31 cellular contexts compared by ENCODE assay signal in the genomic region with DNA sequence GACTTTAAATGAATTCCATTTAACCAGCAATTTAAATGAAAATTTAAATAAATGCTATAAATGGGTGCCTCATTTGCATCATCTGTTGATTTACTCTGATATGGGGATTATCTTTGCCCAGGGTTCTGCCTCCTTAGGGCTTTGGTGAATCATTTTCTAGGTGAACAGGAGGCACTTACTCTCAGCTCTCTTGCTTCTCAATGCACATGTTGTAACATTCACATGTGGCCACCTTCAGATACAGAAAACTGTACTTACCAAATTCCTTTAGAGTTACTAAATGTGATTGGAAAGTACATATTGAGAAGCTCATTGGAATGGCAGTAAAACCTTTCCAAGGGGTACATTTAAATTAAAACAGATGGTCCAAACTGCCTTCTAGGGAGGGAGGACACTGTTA. TPM values are rescaled to one million over a fixed set of nuclear protein-coding genes. Genes with fewer than 3 reads are reported as not detected.
"Had no signal": no experiment of that assay in that cellular context is flagged by ENCODE, and none has a peak within 500 bp of the region (broad histone marks: within the 10 kb centered on the region; RNA-seq: fewer than 3 reads in every experiment).

No MANE protein-coding gene starts in this region.

- H3K27me3 Mint-ChIP-seq: activated naive CD8-positive, alpha-beta T cell; dendritic cell treated with granulocyte-macrophage colony-stimulating factor and Interleukin-4, amounts not matched to agents 40 ng/mL and 50 ng/mL, for 4 days had no signal

- H3K27me3 ChIP-seq: cardiac muscle cell, spleen, upper lobe of right lung had no signal

- H3K4me1 Mint-ChIP-seq: nephron progenitor cell had no signal

- H3K36me3 Mint-ChIP-seq: activated naive CD8-positive, alpha-beta T cell had no signal

- H3K9ac ChIP-seq: parathyroid adenoma had no signal

- H3K9me3 ChIP-seq: mucosa of descending colon, sigmoid colon, spleen, thoracic aorta, upper lobe of right lung had no signal

- ATAC-seq: activated T-cell treated with anti-CD3 and anti-CD28 coated beads, Interleukin-2, amount 50 U/mL, for 4 hours; left colon; mucosa of descending colon; upper lobe of right lung had no signal

- H3K27ac ChIP-seq: cardiac muscle cell, parathyroid adenoma, sigmoid colon, spleen, thoracic aorta, upper lobe of right lung had no signal

- H3K36me3 ChIP-seq: cardiac muscle cell, sigmoid colon, spleen, thoracic aorta, upper lobe of right lung had no signal

- DNase-seq: activated CD4-positive, alpha-beta T cell treated with anti-CD3 and anti-CD28 coated beads for 4 hours; activated CD4-positive, alpha-beta T cell treated with anti-CD3 and anti-CD28 coated beads, Interleukin-2, amount 50 U/mL, for 48 hours; activated CD4-positive, CD25-positive, alpha-beta regulatory T cell; activated CD8-positive, alpha-beta memory T cell treated with anti-CD3 and anti-CD28 coated beads, Interleukin-2, amount 50 U/mL, for 48 hours; activated naive CD4-positive, alpha-beta T cell; activated T-cell treated with anti-CD3 and anti-CD28 coated beads, Interleukin-2, amount 50 U/mL, for 4 hours; amniotic stem cell; effector CD4-positive, alpha-beta T cell; hypothalamus; left colon; mesenchymal stem cell; mucosa of descending colon; nephron progenitor cell; sigmoid colon; spleen; stimulated activated CD4-positive, alpha-beta T cell treated with anti-CD3 and anti-CD28 coated beads, Interleukin-4, amount 100 ng/mL, for 1 hour; stimulated activated naive CD4-positive, alpha-beta T cell treated with Interleukin-2 at 50 U/mL for 16 hours; T1000; upper lobe of right lung had no signal

- FAIRE-seq: endometrium, frontal cortex, islet of Langerhans had no signal

- H3K79me2 ChIP-seq: parathyroid adenoma had no signal

- H3K4me3 Mint-ChIP-seq: activated naive CD8-positive, alpha-beta T cell; activated T-cell treated with anti-CD3 and anti-CD28 coated beads, Interleukin-2, amount 50 U/mL, for 4 hours; dendritic cell treated with granulocyte-macrophage colony-stimulating factor and Interleukin-4, amounts not matched to agents 40 ng/mL and 50 ng/mL, for 4 days; nephron progenitor cell; T-helper 1 cell treated with Interleukin-12 subunit alpha and Interleukin-12 subunit beta and Interleukin-4 antibody, amounts not matched to agents 30 μg/mL and 1 μg/mL, for 36 hours had no signal

- H2AFZ ChIP-seq: parathyroid adenoma had no signal

- H3K27ac Mint-ChIP-seq: activated naive CD8-positive, alpha-beta T cell; activated T-helper 2 cell treated with anti-CD3 and anti-CD28 coated beads, Interferon-gamma antibody, Interleukin-2, Interleukin-4, amounts not matched to agents 10 μg/mL and 5 μg/mL and 100 μg/mL, durations not matched to agents 14 hours and 24 hours and 36 hours; dendritic cell treated with granulocyte-macrophage colony-stimulating factor and Interleukin-4, amounts not matched to agents 40 ng/mL and 50 ng/mL, for 4 days; nephron progenitor cell; T-helper 1 cell treated with Interleukin-12 subunit alpha and Interleukin-12 subunit beta and Interleukin-4 antibody, amounts not matched to agents 30 μg/mL and 1 μg/mL, for 36 hours had no signal

- H3K4me1 ChIP-seq: parathyroid adenoma, spleen, upper lobe of right lung had no signal

- H3K9me3 Mint-ChIP-seq: activated T-cell treated with anti-CD3 and anti-CD28 coated beads, Interleukin-2, amount 50 U/mL, for 4 hours; activated T-helper 2 cell treated with anti-CD3 and anti-CD28 coated beads, Interferon-gamma antibody, Interleukin-2, Interleukin-4, amounts not matched to agents 10 μg/mL and 5 μg/mL and 100 μg/mL, durations not matched to agents 14 hours and 24 hours and 36 hours; dendritic cell treated with granulocyte-macrophage colony-stimulating factor and Interleukin-4, amounts not matched to agents 40 ng/mL and 50 ng/mL, for 4 days; nephron progenitor cell; T-helper 1 cell treated with Interleukin-12 subunit alpha and Interleukin-12 subunit beta and Interleukin-4 antibody, amounts not matched to agents 30 μg/mL and 1 μg/mL, for 36 hours had no signal

- H3K4me3 ChIP-seq: cardiac muscle cell, mucosa of descending colon, sigmoid colon, spleen, thoracic aorta, upper lobe of right lung had no signal

RNA-seq across cellular contexts. Expression of a gene that starts 20.8 kb away (rescaled TPM):
- total RNA-seq: activated CD8-positive, alpha-beta memory T cell treated with anti-CD3 and anti-CD28 coated beads for 36 hours; activated T-cell treated with anti-CD3 and anti-CD28 coated beads, Interleukin-2, amount 50 U/mL, for 4 hours; activated T-helper 2 cell treated with anti-CD3 and anti-CD28 coated beads, Interferon-gamma antibody, Interleukin-2, Interleukin-4, amounts not matched to agents 10 μg/mL and 5 μg/mL and 100 μg/mL, durations not matched to agents 14 hours and 24 hours and 36 hours; left colon; lower leg skin; mucosa of descending colon; sigmoid colon; upper lobe of right lung had no signal
- polyA plus RNA-seq: sigmoid colon had no signal
